In genomic region chr7:21276471-21277035, GRCh38 we compare ENCODE assay signal across 1 cellular context.
TF ChIP-seq lines count a peak whose summit lies in the region.

No MANE protein-coding gene starts in this region.

TF ChIP-seq in GM23338, 12 proteins besides CTCF, POLR2A, EP300 and RAD21 (continued from another document):
- no peak for TF ChIP-seq ZNF462 (CRISPR knock-in tag; IDR thresholded peaks at IDR 0.05)
- no peak for TF ChIP-seq POLR2AphosphoS5 (IDR thresholded peaks at IDR 0.05; ENCODE audit: low read depth)
- TF ChIP-seq CREB1 (CRISPR knock-in tag; IDR thresholded peaks at IDR 0.05; ENCODE audit: low read depth) = no peak
